1 cellular context compared by ENCODE assay signal in the genomic region with DNA sequence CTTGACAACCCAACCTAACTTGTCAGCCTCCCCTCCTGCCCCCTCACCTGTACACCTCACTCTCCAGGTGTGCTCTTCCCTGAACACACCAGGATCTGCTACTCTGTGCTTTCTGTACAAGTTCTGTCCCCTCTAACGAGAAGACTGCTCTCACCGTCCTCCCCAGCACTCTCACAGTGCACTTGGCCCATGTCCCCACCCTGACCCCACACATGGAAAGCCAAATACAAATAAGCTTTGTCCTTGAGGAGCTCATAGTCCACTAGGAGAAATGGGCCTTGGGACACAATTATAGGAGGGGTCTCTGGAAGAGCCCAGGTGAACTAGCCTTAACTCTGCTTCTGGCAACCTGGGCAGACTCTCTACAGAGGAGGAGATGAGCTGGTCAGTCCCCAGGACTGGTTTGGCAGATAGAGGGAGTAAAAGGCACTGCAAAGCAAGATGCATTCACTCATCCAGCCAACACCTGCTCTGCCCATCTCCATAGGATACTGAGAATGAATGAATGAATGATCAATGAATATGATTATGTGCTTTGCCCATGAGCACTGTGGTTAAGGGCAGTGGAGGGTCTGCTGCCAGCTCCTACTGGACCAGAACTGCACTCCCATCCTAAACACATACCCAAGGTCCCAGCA.
TF ChIP-seq lines count a peak whose summit lies in the region.

No MANE protein-coding gene starts in this region.

TF ChIP-seq in HepG2, 621 proteins besides CTCF, POLR2A, EP300 and RAD21 (continued from another document and continues in another):
- TF ChIP-seq, protein P1, sequence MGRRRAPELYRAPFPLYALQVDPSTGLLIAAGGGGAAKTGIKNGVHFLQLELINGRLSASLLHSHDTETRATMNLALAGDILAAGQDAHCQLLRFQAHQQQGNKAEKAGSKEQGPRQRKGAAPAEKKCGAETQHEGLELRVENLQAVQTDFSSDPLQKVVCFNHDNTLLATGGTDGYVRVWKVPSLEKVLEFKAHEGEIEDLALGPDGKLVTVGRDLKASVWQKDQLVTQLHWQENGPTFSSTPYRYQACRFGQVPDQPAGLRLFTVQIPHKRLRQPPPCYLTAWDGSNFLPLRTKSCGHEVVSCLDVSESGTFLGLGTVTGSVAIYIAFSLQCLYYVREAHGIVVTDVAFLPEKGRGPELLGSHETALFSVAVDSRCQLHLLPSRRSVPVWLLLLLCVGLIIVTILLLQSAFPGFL (CRISPR knock-in tag; IDR thresholded peaks at IDR 0.05): no peak
- TF ChIP-seq ZNF672 (CRISPR knock-in tag; IDR thresholded peaks at IDR 0.05) (no peak), HMG20B (CRISPR knock-in tag; conservative IDR thresholded peaks at IDR 0.05) (0 out of 2 replicates have a peak, but pooled peaks have one; percentile 47), ZBTB37 (CRISPR knock-in tag; IDR thresholded peaks at IDR 0.05) (no peak), HOXA3 (CRISPR knock-in tag; IDR thresholded peaks at IDR 0.05) (peak; percentile 39; the same call in 1 of the 2 replicates), IKZF4 (CRISPR knock-in tag; IDR thresholded peaks at IDR 0.05; ENCODE audit: borderline replicate concordance, low read depth, not compliant biosample characterization) (no peak), USF2 (IDR thresholded peaks at IDR 0.05; ENCODE audit: low read depth, low read length) (no peak), USF2 (CRISPR knock-in tag; IDR thresholded peaks at IDR 0.05; ENCODE audit: borderline replicate concordance) (no peak), ZNF234 (CRISPR knock-in tag; conservative IDR thresholded peaks at IDR 0.05) (no peak), MXD4 (CRISPR knock-in tag; IDR thresholded peaks at IDR 0.05) (no peak), ZBTB39 (CRISPR knock-in tag; IDR thresholded peaks at IDR 0.05) (no peak), NR2C2 (CRISPR knock-in tag; IDR thresholded peaks at IDR 0.05; ENCODE audit: borderline replicate concordance) (no peak), NFYB (CRISPR knock-in tag; IDR thresholded peaks at IDR 0.05) (no peak), ZNF75D (CRISPR knock-in tag; IDR thresholded peaks at IDR 0.05; ENCODE audit: borderline replicate concordance) (no peak), ZNF841 (CRISPR knock-in tag; IDR thresholded peaks at IDR 0.05; ENCODE audit: borderline replicate concordance) (no peak), ZKSCAN5 (CRISPR knock-in tag; IDR thresholded peaks at IDR 0.05) (no peak), PRDM10 (CRISPR knock-in tag; IDR thresholded peaks at IDR 0.05; ENCODE audit: low read depth) (0 out of 2 replicates have a peak, but pooled peaks have one; percentile 23), ZNF891 (CRISPR knock-in tag; IDR thresholded peaks at IDR 0.05) (no peak), ZNF577 (CRISPR knock-in tag; IDR thresholded peaks at IDR 0.05; ENCODE audit: borderline replicate concordance, low read depth) (no peak), PHF8 (CRISPR knock-in tag; IDR thresholded peaks at IDR 0.05) (no peak), ATF6 (CRISPR knock-in tag; conservative IDR thresholded peaks at IDR 0.05) (no peak), SNAPC2 (CRISPR knock-in tag; IDR thresholded peaks at IDR 0.05) (no peak), JUN (CRISPR knock-in tag; IDR thresholded peaks at IDR 0.05) (no peak), RBFOX2 (IDR thresholded peaks at IDR 0.05; ENCODE audit: low read depth, low read length) (no peak), SRSF4 (IDR thresholded peaks at IDR 0.05; ENCODE audit: low read depth, low read length, poor library complexity, severe bottlenecking) (no peak), ZNF598 (CRISPR knock-in tag; IDR thresholded peaks at IDR 0.05; ENCODE audit: borderline replicate concordance) (no peak), RELA (CRISPR knock-in tag; IDR thresholded peaks at IDR 0.05) (no peak), IKZF1 (IDR thresholded peaks at IDR 0.05) (no peak), SKI (IDR thresholded peaks at IDR 0.05; ENCODE audit: partially characterized antibody) (peak; percentile 76), RARG (CRISPR knock-in tag; IDR thresholded peaks at IDR 0.05; ENCODE audit: low read depth) (no peak), PRPF4 (IDR thresholded peaks at IDR 0.05; ENCODE audit: low read depth, low read length, poor library complexity, severe bottlenecking) (no peak)
- TF ChIP-seq, protein P2, sequence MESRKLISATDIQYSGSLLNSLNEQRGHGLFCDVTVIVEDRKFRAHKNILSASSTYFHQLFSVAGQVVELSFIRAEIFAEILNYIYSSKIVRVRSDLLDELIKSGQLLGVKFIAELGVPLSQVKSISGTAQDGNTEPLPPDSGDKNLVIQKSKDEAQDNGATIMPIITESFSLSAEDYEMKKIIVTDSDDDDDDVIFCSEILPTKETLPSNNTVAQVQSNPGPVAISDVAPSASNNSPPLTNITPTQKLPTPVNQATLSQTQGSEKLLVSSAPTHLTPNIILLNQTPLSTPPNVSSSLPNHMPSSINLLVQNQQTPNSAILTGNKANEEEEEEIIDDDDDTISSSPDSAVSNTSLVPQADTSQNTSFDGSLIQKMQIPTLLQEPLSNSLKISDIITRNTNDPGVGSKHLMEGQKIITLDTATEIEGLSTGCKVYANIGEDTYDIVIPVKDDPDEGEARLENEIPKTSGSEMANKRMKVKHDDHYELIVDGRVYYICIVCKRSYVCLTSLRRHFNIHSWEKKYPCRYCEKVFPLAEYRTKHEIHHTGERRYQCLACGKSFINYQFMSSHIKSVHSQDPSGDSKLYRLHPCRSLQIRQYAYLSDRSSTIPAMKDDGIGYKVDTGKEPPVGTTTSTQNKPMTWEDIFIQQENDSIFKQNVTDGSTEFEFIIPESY (CRISPR knock-in tag; IDR thresholded peaks at IDR 0.05): no peak
- TF ChIP-seq, protein P3, sequence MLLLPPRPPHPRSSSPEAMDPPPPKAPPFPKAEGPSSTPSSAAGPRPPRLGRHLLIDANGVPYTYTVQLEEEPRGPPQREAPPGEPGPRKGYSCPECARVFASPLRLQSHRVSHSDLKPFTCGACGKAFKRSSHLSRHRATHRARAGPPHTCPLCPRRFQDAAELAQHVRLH (CRISPR knock-in tag; IDR thresholded peaks at IDR 0.05; ENCODE audit: borderline replicate concordance, low read depth): 0 out of 2 replicates have a peak, but pooled peaks have one; percentile 26
- TF ChIP-seq, protein P4, sequence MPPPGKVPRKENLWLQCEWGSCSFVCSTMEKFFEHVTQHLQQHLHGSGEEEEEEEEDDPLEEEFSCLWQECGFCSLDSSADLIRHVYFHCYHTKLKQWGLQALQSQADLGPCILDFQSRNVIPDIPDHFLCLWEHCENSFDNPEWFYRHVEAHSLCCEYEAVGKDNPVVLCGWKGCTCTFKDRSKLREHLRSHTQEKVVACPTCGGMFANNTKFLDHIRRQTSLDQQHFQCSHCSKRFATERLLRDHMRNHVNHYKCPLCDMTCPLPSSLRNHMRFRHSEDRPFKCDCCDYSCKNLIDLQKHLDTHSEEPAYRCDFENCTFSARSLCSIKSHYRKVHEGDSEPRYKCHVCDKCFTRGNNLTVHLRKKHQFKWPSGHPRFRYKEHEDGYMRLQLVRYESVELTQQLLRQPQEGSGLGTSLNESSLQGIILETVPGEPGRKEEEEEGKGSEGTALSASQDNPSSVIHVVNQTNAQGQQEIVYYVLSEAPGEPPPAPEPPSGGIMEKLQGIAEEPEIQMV (CRISPR knock-in tag; IDR thresholded peaks at IDR 0.05; ENCODE audit: low read depth): no peak
